1 cellular context compared by ENCODE assay signal in genomic region chr1:46442317-46443161, GRCh38.
TF ChIP-seq lines count a peak whose summit lies in the region.

No MANE protein-coding gene starts in this region.

TF ChIP-seq in GM12878, 131 proteins besides CTCF, POLR2A, EP300 and RAD21 (continued from another document):
- TF ChIP-seq IRF3 (IDR thresholded peaks at IDR 0.05) (no peak), LARP7 (IDR thresholded peaks at IDR 0.05) (0 out of 2 replicates have a peak, but pooled peaks have one; percentile 12), NR2F1 (conservative IDR thresholded peaks at IDR 0.05) (peak; percentile 82), SMARCA5 (IDR thresholded peaks at IDR 0.05) (peak; percentile 85), SUPT20H (IDR thresholded peaks at IDR 0.05; ENCODE audit: borderline replicate concordance, control insufficient read depth, low read depth, low read length) (no peak)
